ENCODE assay signal across 30 cellular contexts in genomic region chr18:26524952-26525351, GRCh38.
"Had no signal": no experiment of that assay in that cellular context is flagged by ENCODE, and none has a peak within 500 bp of the region (broad histone marks: within the 10 kb centered on the region; RNA-seq: fewer than 3 reads in every experiment).

No MANE protein-coding gene starts in this region.

- ATAC-seq: activated CD8-positive, alpha-beta memory T cell treated with anti-CD3 and anti-CD28 coated beads, Interleukin-2, amount 10 ng/mL, durations not matched to agents 7 days and 5 days; activated naive CD4-positive, alpha-beta T cell treated with anti-CD3 and anti-CD28 coated beads, Interleukin-2, amount 50 U/mL, for 72 hours; activated naive CD8-positive, alpha-beta T cell treated with anti-CD3 and anti-CD28 coated beads, Interleukin-2, amount 50 U/mL, for 24 hours; Panc1; Right ventricle myocardium inferior; T-cell had no signal

- H3K36me3 ChIP-seq: cardiac muscle cell had no signal

- H3K27ac ChIP-seq: cardiac muscle cell, SK-N-MC had no signal

- H3K4me3 ChIP-seq: cardiac muscle cell, SK-N-MC had no signal

- DNase-seq: activated B cell treated with CpG ODN at 0.5 μM for 24 hours; activated CD4-positive, alpha-beta T cell treated with anti-CD3 and anti-CD28 coated beads for 1 hour; activated CD4-positive, alpha-beta T cell treated with anti-CD3 and anti-CD28 coated beads, Interleukin-2, amount 10 ng/mL, durations not matched to agents 24 days and 14 days; activated CD4-positive, alpha-beta T cell treated with anti-CD3 and anti-CD28 coated beads, Interleukin-2, amount 50 U/mL, for 48 hours; activated CD8-positive, alpha-beta memory T cell treated with anti-CD3 and anti-CD28 coated beads, Interleukin-2, amount 10 ng/mL, durations not matched to agents 7 days and 5 days; activated effector memory CD4-positive, alpha-beta T cell treated with anti-CD3 and anti-CD28 coated beads, Interleukin-2, amount 50 U/mL, for 16 hours; activated naive CD4-positive, alpha-beta T cell treated with Interleukin-2 at 50 U/mL for 16 hours; activated naive CD8-positive, alpha-beta T cell treated with anti-CD3 and anti-CD28 coated beads, Interleukin-2, amount 50 U/mL, for 24 hours; activated T-cell treated with anti-CD3 and anti-CD28 coated beads, Interleukin-2, amount 50 U/mL, for 24 hours; amygdala; NCI-H1048; NCI-H146; NCI-H187 treated with DMSO at 0.1 percent for 48 hours; NCI-H2081 treated with DMSO at 0.1 percent for 48 hours; NCI-H2171; NCI-H2227 treated with DMSO at 0.1 percent for 48 hours; NCI-H446 treated with DMSO at 0.1 percent for 48 hours; NCI-H524 treated with DMSO at 0.1 percent for 48 hours; NCI-H774; RPMI8226; T-cell; T-helper 2 cell; T1000 had no signal

- H3K27me3 ChIP-seq: cardiac muscle cell had no signal

- FAIRE-seq: astrocyte, TTC549 had no signal
